In the genomic region with DNA sequence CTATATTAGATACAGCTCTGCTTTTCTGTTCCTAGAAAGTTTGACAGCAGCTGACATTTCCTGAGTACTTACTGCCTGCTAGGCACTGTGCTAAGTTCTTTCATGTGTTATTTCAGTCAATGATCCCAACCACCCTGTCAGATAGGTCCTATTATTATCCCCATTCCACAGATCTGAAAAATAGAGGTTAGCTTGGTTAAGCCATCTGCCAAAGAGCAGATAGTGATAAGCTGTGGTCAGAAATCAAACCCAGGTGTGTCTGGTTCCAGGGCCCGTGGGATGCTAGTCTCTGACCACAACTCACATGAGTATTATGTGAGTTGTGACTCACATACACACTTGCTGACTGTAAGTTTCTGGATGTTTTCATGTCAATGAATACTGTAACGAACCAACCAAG, we compare ENCODE assay signal across 1 cellular context.
TF ChIP-seq lines count a peak whose summit lies in the region.

No MANE protein-coding gene starts in this region.

TF ChIP-seq in IMR-90, 13 proteins besides CTCF, POLR2A, EP300 and RAD21 (continued from another document):
- TF ChIP-seq, protein P1, sequence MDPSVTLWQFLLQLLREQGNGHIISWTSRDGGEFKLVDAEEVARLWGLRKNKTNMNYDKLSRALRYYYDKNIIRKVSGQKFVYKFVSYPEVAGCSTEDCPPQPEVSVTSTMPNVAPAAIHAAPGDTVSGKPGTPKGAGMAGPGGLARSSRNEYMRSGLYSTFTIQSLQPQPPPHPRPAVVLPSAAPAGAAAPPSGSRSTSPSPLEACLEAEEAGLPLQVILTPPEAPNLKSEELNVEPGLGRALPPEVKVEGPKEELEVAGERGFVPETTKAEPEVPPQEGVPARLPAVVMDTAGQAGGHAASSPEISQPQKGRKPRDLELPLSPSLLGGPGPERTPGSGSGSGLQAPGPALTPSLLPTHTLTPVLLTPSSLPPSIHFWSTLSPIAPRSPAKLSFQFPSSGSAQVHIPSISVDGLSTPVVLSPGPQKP (IDR thresholded peaks at IDR 0.05; ENCODE audit: borderline replicate concordance, low read depth, low read length) = no peak
- TF ChIP-seq NFE2L2 (IDR thresholded peaks at IDR 0.05; ENCODE audit: low read depth, low read length) (no peak), SMC3 (IDR thresholded peaks at IDR 0.05; ENCODE audit: low read depth, low read length) (no peak), MAFK (IDR thresholded peaks at IDR 0.05; ENCODE audit: low read depth, low read length) (no peak), CHD1 (IDR thresholded peaks at IDR 0.05; ENCODE audit: low read depth, low read length) (no peak), RCOR1 (IDR thresholded peaks at IDR 0.05; ENCODE audit: insufficient replicate concordance, low read length) (no peak), RFX5 (IDR thresholded peaks at IDR 0.05; ENCODE audit: low read depth, low read length) (no peak), FOS (IDR thresholded peaks at IDR 0.05; ENCODE audit: low read depth, low read length) (no peak), MAZ (IDR thresholded peaks at IDR 0.05; ENCODE audit: borderline replicate concordance, low read depth, low read length) (no peak), MXI1 (IDR thresholded peaks at IDR 0.05; ENCODE audit: borderline replicate concordance, low read depth, low read length) (no peak)
- TF ChIP-seq, protein P2, sequence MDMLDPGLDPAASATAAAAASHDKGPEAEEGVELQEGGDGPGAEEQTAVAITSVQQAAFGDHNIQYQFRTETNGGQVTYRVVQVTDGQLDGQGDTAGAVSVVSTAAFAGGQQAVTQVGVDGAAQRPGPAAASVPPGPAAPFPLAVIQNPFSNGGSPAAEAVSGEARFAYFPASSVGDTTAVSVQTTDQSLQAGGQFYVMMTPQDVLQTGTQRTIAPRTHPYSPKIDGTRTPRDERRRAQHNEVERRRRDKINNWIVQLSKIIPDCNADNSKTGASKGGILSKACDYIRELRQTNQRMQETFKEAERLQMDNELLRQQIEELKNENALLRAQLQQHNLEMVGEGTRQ (IDR thresholded peaks at IDR 0.05; ENCODE audit: low read depth, low read length) = no peak
TF ChIP-seq in IMR-90: peak in this region for 0.
